Comparison of ENCODE assay signal across 14 cellular contexts in the genomic region with DNA sequence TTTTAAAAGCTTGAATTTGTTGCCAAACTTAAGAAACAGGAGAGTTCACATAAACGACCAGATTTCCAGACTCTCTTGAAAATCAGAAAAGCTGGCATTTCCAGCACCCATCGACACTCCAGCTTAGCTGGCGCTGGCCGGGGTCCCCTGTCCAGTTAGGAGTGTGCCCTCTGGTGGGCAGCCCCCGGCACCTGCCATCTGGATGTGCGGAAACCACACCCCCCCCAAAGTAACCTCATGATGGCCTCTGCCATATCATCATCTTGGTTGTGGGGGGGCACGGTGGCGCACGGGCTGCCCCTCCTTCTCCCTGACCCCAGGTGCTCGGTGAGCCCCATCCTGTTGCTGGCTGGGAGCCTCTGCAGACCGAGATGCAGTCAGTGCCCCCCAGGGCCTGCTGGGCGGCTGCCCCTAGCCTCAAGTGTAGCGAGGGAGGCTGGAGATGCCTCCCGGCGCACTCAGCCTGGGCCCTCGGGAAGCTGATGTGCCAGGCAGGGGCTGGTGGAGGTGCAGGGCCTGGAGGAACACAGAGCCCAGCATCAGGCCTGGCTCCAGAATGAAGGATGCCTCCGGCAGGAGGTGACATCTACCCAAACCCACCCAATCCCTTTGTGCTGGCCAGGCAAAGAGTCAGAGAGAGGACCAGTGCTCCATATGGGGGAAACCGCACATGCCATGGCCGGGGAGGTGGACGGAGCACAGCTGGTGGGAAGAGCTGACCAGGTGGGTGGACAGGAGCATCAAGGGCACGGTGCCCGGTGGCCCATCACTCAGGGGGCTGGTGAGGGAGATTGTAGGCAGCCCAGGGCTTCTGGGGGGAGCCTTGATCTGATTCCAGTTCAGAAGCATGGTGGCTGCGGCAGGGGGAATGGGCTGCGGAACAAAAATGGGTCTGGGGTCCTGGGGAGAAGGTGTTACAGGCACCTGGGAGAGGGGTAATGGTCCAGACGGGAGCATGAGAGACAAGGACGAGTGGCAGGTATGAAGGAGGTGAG.
A peak's percentile ranks its signal among the peaks of the same experiment; 100 is the strongest.
DNase-seq lines count a peak whose midpoint lies in the region; ATAC-seq and TF ChIP-seq lines count a peak whose summit lies in the region.
"Had no signal": no experiment of that assay in that cellular context is flagged by ENCODE, and none has a peak within 500 bp of the region (broad histone marks: within the 10 kb centered on the region; RNA-seq: fewer than 3 reads in every experiment).

No MANE protein-coding gene starts in this region.

- CTCF ChIA-PET in OCI-LY7 (lab: Charles Lee; ENCODE audit: unreplicated experiment), result interaction anchor here (0.6 kb wide), 1 partner anchor 93 kb away, joined by 6 read pairs; no protein-coding TSS in a partner anchor
- CTCF ChIA-PET in activated naive CD4-positive, alpha-beta T cell treated with anti-CD3 and anti-CD28 coated beads for 36 hours (lab: Charles Lee), result no interaction called here

- H3K27ac ChIP-seq in 22Rv1 (no peak overlapping the region), OCI-LY7 (ENCODE audit: low read depth, low read length, poor library complexity, severe bottlenecking) (no peak overlapping the region), osteoblast (ENCODE audit: low read depth, low read length) (peak overlapping the region; percentile 99)

- H3K27ac Mint-ChIP-seq in activated naive CD4-positive, alpha-beta T cell treated with anti-CD3 and anti-CD28 coated beads for 36 hours, result no peak overlapping the region
- H3K27ac Mint-ChIP-seq: T-helper 17 cell had no signal

- H3K4me3 ChIP-seq in OCI-LY7 (ENCODE audit: low read depth, low read length, poor library complexity, severe bottlenecking) (no peak overlapping the region), fibroblast of villous mesenchyme (ENCODE audit: low read depth, low read length) (no peak overlapping the region), osteoblast (ENCODE audit: insufficient read depth, low read length) (no peak overlapping the region)

- H4K20me1 ChIP-seq in OCI-LY7 (ENCODE audit: insufficient read depth, low read length) (no peaks in the 10 kb centered on the region), osteoblast (ENCODE audit: insufficient read depth, low read length) (peaks cover 4% of the 10 kb centered on the region)

- H3K9me3 ChIP-seq in OCI-LY7 (ENCODE audit: low read length), result no peaks in the 10 kb centered on the region
- H3K9me3 ChIP-seq in osteoblast (ENCODE audit: low read depth, low read length), result no peaks in the 10 kb centered on the region

- BruUV-seq in OCI-LY7 (replicated peaks; lab: Mats Ljungman, UMichigan), result no TSS peak

- TF ChIP-seq CTCF in 22Rv1 (IDR thresholded peaks at IDR 0.05) (peak; percentile 14; the same call in 1 of the 2 replicates), OCI-LY7 (conservative IDR thresholded peaks at IDR 0.05; ENCODE audit: low read length) (0 out of 2 replicates have a peak, but pooled peaks have one; percentile 19), fibroblast of villous mesenchyme (IDR thresholded peaks at IDR 0.05; ENCODE audit: insufficient read depth, low read depth, low read length) (peak; percentile 32), osteoblast (IDR thresholded peaks at IDR 0.05; ENCODE audit: extremely low read depth, low read depth, low read length) (peak; percentile 24)

- H3K79me2 ChIP-seq in OCI-LY7 (ENCODE audit: insufficient read depth, low read depth, low read length) (no peaks in the 10 kb centered on the region), osteoblast (ENCODE audit: insufficient read depth, low read length) (peaks cover 86% of the 10 kb centered on the region)

- DNase-seq in OCI-LY7 (ENCODE audit: low spot score) (no peak), fibroblast of villous mesenchyme (ENCODE audit: low read depth) (no peak), osteoblast (ENCODE audit: insufficient read length, low spot score, missing footprints) (peak; percentile 73), kidney tubule cell (ENCODE audit: low spot score) (no peak)
- no peak for DNase-seq in activated naive CD4-positive, alpha-beta T cell treated with anti-CD3 and anti-CD28 coated beads for 36 hours
- DNase-seq: ACHN; activated CD4-positive, alpha-beta T cell treated with anti-CD3 and anti-CD28 coated beads, Interleukin-2, amount 50 U/mL, for 48 hours; activated naive CD4-positive, alpha-beta T cell; dermis blood vessel endothelial cell; NCI-H187 treated with DMSO at 0.1 percent for 48 hours; T-helper 17 cell had no signal

- intact Hi-C loops in OCI-LY7 (cut with micrococcal nuclease; ENCODE audit: unreplicated experiment), result no loop called here
- intact Hi-C loops in activated naive CD4-positive, alpha-beta T cell treated with anti-CD3 and anti-CD28 coated beads for 36 hours (cut with micrococcal nuclease), result no loop called here

- H3K36me3 Mint-ChIP-seq in activated naive CD4-positive, alpha-beta T cell treated with anti-CD3 and anti-CD28 coated beads for 36 hours (ENCODE audit: low read depth), result no peaks in the 10 kb centered on the region

- H3K4me2 ChIP-seq in OCI-LY7 (ENCODE audit: low read length) (no peak overlapping the region), osteoblast (ENCODE audit: insufficient read depth, low read length) (peak overlapping the region; percentile 49)

- H2AFZ ChIP-seq in OCI-LY7 (ENCODE audit: low read length) (no peak overlapping the region), osteoblast (ENCODE audit: low read length) (no peak overlapping the region)

- POLR2A ChIA-PET in OCI-LY7 (lab: Charles Lee), result no interaction called here

- H3K4me3 Mint-ChIP-seq in activated naive CD4-positive, alpha-beta T cell treated with anti-CD3 and anti-CD28 coated beads for 36 hours, result no peak overlapping the region
- H3K4me3 Mint-ChIP-seq: T-helper 17 cell had no signal

- H3K4me1 Mint-ChIP-seq in activated naive CD4-positive, alpha-beta T cell treated with anti-CD3 and anti-CD28 coated beads for 36 hours (ENCODE audit: low read depth), result no peaks in the 10 kb centered on the region

- H3K9me2 ChIP-seq in OCI-LY7 (ENCODE audit: insufficient read depth, low read length), result no peaks in the 10 kb centered on the region

- no peaks in the 10 kb centered on the region for H3K27me3 ChIP-seq in osteoblast (ENCODE audit: insufficient read depth, low read length)

- no peaks in the 10 kb centered on the region for H3K4me1 ChIP-seq in OCI-LY7 (ENCODE audit: insufficient read depth, low read length, poor library complexity, severe bottlenecking)
- peaks cover 72% of the 10 kb centered on the region for H3K4me1 ChIP-seq in osteoblast (ENCODE audit: insufficient read depth, low read length)

- ATAC-seq in GM21737 (IDR thresholded peaks at IDR 0.05; ENCODE audit: unreplicated experiment) (no peak), GM21360 (IDR thresholded peaks at IDR 0.05; ENCODE audit: unreplicated experiment) (no peak)
- ATAC-seq: T-helper 17 cell had no signal

- H3K36me3 ChIP-seq in OCI-LY7 (ENCODE audit: insufficient read depth, low read length), result no peaks in the 10 kb centered on the region
- peaks cover 15% of the 10 kb centered on the region for H3K36me3 ChIP-seq in osteoblast (ENCODE audit: insufficient read depth, low read length)

- no peaks in the 10 kb centered on the region for H3K27me3 Mint-ChIP-seq in activated naive CD4-positive, alpha-beta T cell treated with anti-CD3 and anti-CD28 coated beads for 36 hours (ENCODE audit: low read depth)

- H3K9me3 Mint-ChIP-seq in activated naive CD4-positive, alpha-beta T cell treated with anti-CD3 and anti-CD28 coated beads for 36 hours, result no peaks in the 10 kb centered on the region
